12 cellular contexts compared by ENCODE assay signal in genomic region chr15:47870956-47871625, GRCh38.
A peak's percentile ranks its signal among the peaks of the same experiment; 100 is the strongest.
DNase-seq lines count a peak whose midpoint lies in the region; ATAC-seq and TF ChIP-seq lines count a peak whose summit lies in the region.
"Had no signal": no experiment of that assay in that cellular context is flagged by ENCODE, and none has a peak within 500 bp of the region (broad histone marks: within the 10 kb centered on the region; RNA-seq: fewer than 3 reads in every experiment).

No MANE protein-coding gene starts in this region.

- no peaks in the 10 kb centered on the region for H3K27me3 ChIP-seq in esophagus squamous epithelium

- H3K9me3 ChIP-seq in esophagus squamous epithelium = no peaks in the 10 kb centered on the region

- no peaks in the 10 kb centered on the region for H3K36me3 ChIP-seq in esophagus squamous epithelium

- H3K27ac ChIP-seq in esophagus squamous epithelium = peak overlapping the region in 1 of 4 donors; percentile 49

- CTCF ChIA-PET in GM10248 (lab: Yijun Ruan, JAX) = interaction anchor here (1.1 to 3.2 kb wide), 6 partner anchors 9 to 76 kb away, joined by 3 to 10 read pairs (median 6); no protein-coding TSS in a partner anchor

- H3K4me3 ChIP-seq in cardiac fibroblast (replicated peaks in 1 of 2; ENCODE audit: low read depth in 2 of 2, low read length in 2 of 2) (no peak overlapping the region), esophagus squamous epithelium (no peak overlapping the region)

- WGBS in esophagus squamous epithelium, 2 donors = 60 to 70% methylated on average over 2 of the region's 2 CpGs

- TF ChIP-seq CTCF in cardiac fibroblast (IDR thresholded peaks at IDR 0.05; ENCODE audit: low read depth, low read length) (no peak), esophagus squamous epithelium (IDR thresholded peaks at IDR 0.05) (no peak), GM10248 (IDR thresholded peaks at IDR 0.05; ENCODE audit: control extremely low read depth, extremely low read depth, low read depth, missing control alignments) (no peak)

- no peak for ATAC-seq in HG03039 (IDR thresholded peaks at IDR 0.05; ENCODE audit: unreplicated experiment)
- ATAC-seq in HG03175 (IDR thresholded peaks at IDR 0.05; ENCODE audit: unreplicated experiment) = no peak
- ATAC-seq: naive thymus-derived CD8-positive, alpha-beta T cell had no signal

- DNase-seq in ELR (ENCODE audit: low read depth) = peak; percentile 57
- DNase-seq in NCI-H2196 (lab: John Stamatoyannopoulos, UW; ENCODE audit: unreplicated experiment) = peak; percentile 44
- DNase-seq in cardiac fibroblast (ENCODE audit: low read depth in 2 of 2) = peak; percentile 56 to 87
- peak; percentile 18 for DNase-seq in non-pigmented ciliary epithelial cell (ENCODE audit: low read depth)
- DNase-seq in esophagus squamous epithelium (lab: John Stamatoyannopoulos, UW) = no peak
- DNase-seq in GM10248 (ENCODE audit: extremely low spot score) = no peak
- DNase-seq: activated CD4-positive, alpha-beta T cell treated with anti-CD3 and anti-CD28 coated beads, Interleukin-2, amount 10 ng/mL, durations not matched to agents 7 days and 5 days; DND-41; hypothalamus; naive thymus-derived CD8-positive, alpha-beta T cell had no signal

- intact Hi-C loops in esophagus squamous epithelium (cut with DNase I) = no loop called here

- TF ChIP-seq POLR2A in esophagus squamous epithelium (IDR thresholded peaks at IDR 0.05) = no peak

- POLR2A ChIA-PET in GM10248 (lab: Yijun Ruan, JAX) = no interaction called here

- H3K4me1 ChIP-seq in esophagus squamous epithelium = no peaks in the 10 kb centered on the region

Comparison
In these comparisons a context has a peak if more than half of its experiments do, and no peak if none do; other contexts are left out.
1. DNase-seq: peak in ELR (single experiment), NCI-H2196 (single experiment), cardiac fibroblast (2 of 2) and non-pigmented ciliary epithelial cell (single experiment); none in esophagus squamous epithelium (single experiment) and GM10248 (single experiment).